22 cellular contexts compared by ENCODE assay signal in genomic region chr4:74018771-74019170, GRCh38. TPM values are rescaled to one million over a fixed set of nuclear protein-coding genes. Genes with fewer than 3 reads are reported as not detected.
DNase-seq lines count a peak whose midpoint lies in the region; ATAC-seq, FAIRE-seq and TF ChIP-seq lines count a peak whose summit lies in the region.
"Had no signal": no experiment of that assay in that cellular context is flagged by ENCODE, and none has a peak within 500 bp of the region (broad histone marks: within the 10 kb centered on the region; RNA-seq: fewer than 3 reads in every experiment).

No MANE protein-coding gene starts in this region.

- no peak overlapping the region for H3K9ac ChIP-seq in Loucy (ENCODE audit: low read depth, low read length, poor library complexity, severe bottlenecking)

- H3K27ac ChIP-seq in lower lobe of right lung = no peak overlapping the region
- H3K27ac ChIP-seq: right lobe of liver, transverse colon had no signal

- no peaks in the 10 kb centered on the region for H3K9me2 ChIP-seq in Loucy (replicated peaks; ENCODE audit: low read depth, low read length)

- no peaks in the 10 kb centered on the region for H4K20me1 ChIP-seq in Loucy (ENCODE audit: insufficient read depth, low read length, poor library complexity, severe bottlenecking)

- H3K4me3 Mint-ChIP-seq in Calu3 (ENCODE audit: low read depth, unreplicated experiment) (no peak overlapping the region), T-helper 17 cell (peak overlapping the region; percentile 10)
- no peak overlapping the region for H3K4me3 Mint-ChIP-seq in activated T-helper 17 cell treated with anti-CD3 and anti-CD28 coated beads, Interleukin-2, amount 50 U/mL, for 72 hours
- H3K4me3 Mint-ChIP-seq: activated naive CD4-positive, alpha-beta T cell treated with anti-CD3 and anti-CD28 coated beads, Interleukin-2, amount 10 ng/mL, durations not matched to agents 7 days and 5 days; effector memory CD8-positive, alpha-beta T cell had no signal

- peak overlapping the region; percentile 37 for H3K4me2 ChIP-seq in Loucy (ENCODE audit: low read depth, low read length, poor library complexity, severe bottlenecking)

- intact Hi-C loops in Calu3 (cut with micrococcal nuclease; ENCODE audit: unreplicated experiment) (no loop called here), lower lobe of right lung (cut with DNase I) (no loop called here)

- H3K36me3 Mint-ChIP-seq in Calu3 (ENCODE audit: insufficient read depth, unreplicated experiment) (peaks cover 6% of the 10 kb centered on the region), T-helper 17 cell (ENCODE audit: low read depth) (no peaks in the 10 kb centered on the region)
- no peaks in the 10 kb centered on the region for H3K36me3 Mint-ChIP-seq in activated T-helper 17 cell treated with anti-CD3 and anti-CD28 coated beads, Interleukin-2, amount 50 U/mL, for 72 hours (ENCODE audit: low read depth)
- H3K36me3 Mint-ChIP-seq: activated naive CD4-positive, alpha-beta T cell treated with anti-CD3 and anti-CD28 coated beads, Interleukin-2, amount 10 ng/mL, durations not matched to agents 7 days and 5 days had no signal

- H3K36me3 ChIP-seq in Loucy (ENCODE audit: insufficient read depth, low read length) (no peaks in the 10 kb centered on the region), lower lobe of right lung (no peaks in the 10 kb centered on the region)
- H3K36me3 ChIP-seq: right lobe of liver, transverse colon had no signal

- no peak for TF ChIP-seq CTCF in Calu3 (IDR thresholded peaks at IDR 0.05; ENCODE audit: unreplicated experiment)
- TF ChIP-seq CTCF in Loucy (conservative IDR thresholded peaks at IDR 0.05; ENCODE audit: low read length) = no peak
- TF ChIP-seq CTCF in lower lobe of right lung (IDR thresholded peaks at IDR 0.05) = no peak

- H3K4me1 Mint-ChIP-seq in Calu3 (ENCODE audit: low read depth, unreplicated experiment) = peaks cover 56% of the 10 kb centered on the region
- no peaks in the 10 kb centered on the region for H3K4me1 Mint-ChIP-seq in T-helper 17 cell
- H3K4me1 Mint-ChIP-seq in activated T-helper 17 cell treated with anti-CD3 and anti-CD28 coated beads, Interleukin-2, amount 50 U/mL, for 72 hours = no peaks in the 10 kb centered on the region

- ATAC-seq in T-helper 17 cell = no peak
- peak; percentile 62 to 71 for ATAC-seq in lower lobe of right lung
- no peak for ATAC-seq in activated T-helper 17 cell treated with anti-CD3 and anti-CD28 coated beads, Interleukin-2, amount 50 U/mL, for 72 hours (replicated peaks)
- ATAC-seq: effector memory CD8-positive, alpha-beta T cell had no signal

- H3K27ac Mint-ChIP-seq in Calu3 (ENCODE audit: unreplicated experiment) (peak overlapping the region; percentile 15), T-helper 17 cell (no peak overlapping the region)
- H3K27ac Mint-ChIP-seq in activated T-helper 17 cell treated with anti-CD3 and anti-CD28 coated beads, Interleukin-2, amount 50 U/mL, for 72 hours = no peak overlapping the region
- H3K27ac Mint-ChIP-seq: activated naive CD4-positive, alpha-beta T cell treated with anti-CD3 and anti-CD28 coated beads, Interleukin-2, amount 10 ng/mL, durations not matched to agents 7 days and 5 days had no signal

- FAIRE-seq in GM12892 (lab: Jason Lieb, UNC) = no peak

- H3K27me3 Mint-ChIP-seq in Calu3 (ENCODE audit: unreplicated experiment) (no peaks in the 10 kb centered on the region), T-helper 17 cell (peaks cover 6% of the 10 kb centered on the region)
- peaks cover 6% of the 10 kb centered on the region for H3K27me3 Mint-ChIP-seq in activated T-helper 17 cell treated with anti-CD3 and anti-CD28 coated beads, Interleukin-2, amount 50 U/mL, for 72 hours
- H3K27me3 Mint-ChIP-seq: activated naive CD4-positive, alpha-beta T cell treated with anti-CD3 and anti-CD28 coated beads, Interleukin-2, amount 10 ng/mL, durations not matched to agents 7 days and 5 days; effector memory CD8-positive, alpha-beta T cell had no signal

- H3K4me1 ChIP-seq in Loucy (ENCODE audit: insufficient read depth, low read length, poor library complexity, severe bottlenecking) = peaks cover 25% of the 10 kb centered on the region
- no peaks in the 10 kb centered on the region for H3K4me1 ChIP-seq in lower lobe of right lung
- H3K4me1 ChIP-seq: right lobe of liver had no signal

- H3K27me3 ChIP-seq in Loucy (ENCODE audit: insufficient read depth, low read length, poor library complexity, severe bottlenecking) (no peaks in the 10 kb centered on the region), lower lobe of right lung (ENCODE audit: low read depth) (no peaks in the 10 kb centered on the region)
- H3K27me3 ChIP-seq: right lobe of liver, transverse colon had no signal

- in situ Hi-C loops in ACHN (cut with HindIII; ENCODE audit: low pct_ligation_motif_present, low pct_unique_long_range_greater_than_20kb, low sequenced_read_pairs) = no loop called here

- TF ChIP-seq POLR2A in GM12892 (IDR thresholded peaks at IDR 0.05; ENCODE audit: low read depth, low read length) = no peak

- no TSS peak for BruUV-seq in Calu3 (replicated peaks; lab: Mats Ljungman, UMichigan)

- no peak overlapping the region for H3K4me3 ChIP-seq in Loucy (ENCODE audit: low read length, poor library complexity, severe bottlenecking)
- no peak overlapping the region for H3K4me3 ChIP-seq in lower lobe of right lung
- H3K4me3 ChIP-seq: right lobe of liver, transverse colon had no signal

- DNase-seq in Calu3 (no peak), T-helper 17 cell (no peak), lower lobe of right lung (peak; percentile 49), GM12892 (ENCODE audit: insufficient read length) (no peak), DMS53 treated with DMSO at 0.1 percent for 48 hours (lab: John Stamatoyannopoulos, UW; ENCODE audit: unreplicated experiment) (no peak), ACHN (no peak)
- DNase-seq: activated CD4-positive, alpha-beta T cell treated with anti-CD3 and anti-CD28 coated beads, Interleukin-2, amount 50 U/mL, for 1 hour; activated naive CD4-positive, alpha-beta T cell treated with anti-CD3 and anti-CD28 coated beads, Interleukin-2, amount 10 ng/mL, durations not matched to agents 7 days and 5 days; COR-L47; effector memory CD8-positive, alpha-beta T cell; NCI-H1436 treated with DMSO at 0.1 percent for 48 hours; NCI-H2171 treated with DMSO at 0.1 percent for 48 hours; NCI-H748 treated with DMSO at 0.1 percent for 48 hours; right lobe of liver; stimulated activated naive CD4-positive, alpha-beta T cell; transverse colon had no signal

- CTCF ChIA-PET in Calu3 (lab: Charles Lee) = interaction anchor here (1.4 kb wide), 1 partner anchor 20 kb away, joined by 3 read pairs; the partner anchor contains the start of gene CXCL5

- peak overlapping the region; percentile 64 for H2AFZ ChIP-seq in Loucy (ENCODE audit: low read length)

- no peaks in the 10 kb centered on the region for H3F3A ChIP-seq in Loucy (ENCODE audit: low read depth)

- peaks cover under 1% of the 10 kb centered on the region for H3K9me3 Mint-ChIP-seq in Calu3 (ENCODE audit: low read depth, unreplicated experiment)
- H3K9me3 Mint-ChIP-seq in activated T-helper 17 cell treated with anti-CD3 and anti-CD28 coated beads, Interleukin-2, amount 50 U/mL, for 72 hours = no peaks in the 10 kb centered on the region
- H3K9me3 Mint-ChIP-seq: activated naive CD4-positive, alpha-beta T cell treated with anti-CD3 and anti-CD28 coated beads, Interleukin-2, amount 10 ng/mL, durations not matched to agents 7 days and 5 days had no signal

- H3K79me2 ChIP-seq in Loucy (ENCODE audit: insufficient read depth, low read length) = no peaks in the 10 kb centered on the region

- H3K9me3 ChIP-seq in Loucy (ENCODE audit: insufficient read depth, low read depth, low read length) (no peaks in the 10 kb centered on the region), T-helper 17 cell (ENCODE audit: control insufficient read depth, low read length, poor library complexity, severe bottlenecking) (no peaks in the 10 kb centered on the region), lower lobe of right lung (no peaks in the 10 kb centered on the region)
- H3K9me3 ChIP-seq: right lobe of liver, transverse colon had no signal

RNA-seq across cellular contexts. Expression of gene CXCL3, which starts 19.7 kb away (rescaled TPM):
- total RNA-seq in Calu3 (2022) (80.8 and 153 TPM in 2 replicates), T-helper 17 cell (1 to 10 TPM; 1.3 to 1.5 TPM), lower lobe of right lung (12.1 TPM)
- total RNA-seq in activated T-helper 17 cell treated with anti-CD3 and anti-CD28 coated beads, Interleukin-2, amount 50 U/mL, for 72 hours = not detected
- not detected for polyA plus RNA-seq in GM12892 (2012; ENCODE audit: missing spikeins)

RNA-seq across cellular contexts. Expression of gene CXCL5, which starts 20.3 kb away (rescaled TPM):
- 1,110 and 1,906 TPM in 2 replicates for total RNA-seq in Calu3 (2022)
- 10 to 100 TPM in 1 of 2 donors, under 1 TPM in 1; 0.25 to 18.5 TPM for total RNA-seq in T-helper 17 cell
- 5.4 TPM for total RNA-seq in lower lobe of right lung
- not detected for total RNA-seq in activated T-helper 17 cell treated with anti-CD3 and anti-CD28 coated beads, Interleukin-2, amount 50 U/mL, for 72 hours
- not detected for polyA plus RNA-seq in GM12892 (2012; ENCODE audit: missing spikeins)
- total RNA-seq: chondrocyte, Daoy, lower leg skin had no signal

RNA-seq across cellular contexts. Expression of gene PPBP, which starts 30.8 kb away (rescaled TPM):
- total RNA-seq in Calu3 (2022) = not detected in 2 replicates
- total RNA-seq in T-helper 17 cell = 1,000 to 10,000 TPM in 1 of 2 donors, 10 to 100 TPM in 1; 58.0 to 1,001 TPM
- total RNA-seq in lower lobe of right lung = 9.7 TPM
- not detected for total RNA-seq in activated T-helper 17 cell treated with anti-CD3 and anti-CD28 coated beads, Interleukin-2, amount 50 U/mL, for 72 hours
- polyA plus RNA-seq in GM12892 (2012; ENCODE audit: missing spikeins) = not detected
- total RNA-seq: chondrocyte, Daoy, transverse colon had no signal

RNA-seq across cellular contexts. Expression of gene PF4, which starts 36.9 kb away (rescaled TPM):
- total RNA-seq in Calu3 (2022) = 0.93 and 1.3 TPM in 2 replicates
- total RNA-seq in T-helper 17 cell = 100 to 1,000 TPM in 1 of 2 donors, 10 to 100 TPM in 1; 13.2 to 265 TPM
- 5.0 TPM for total RNA-seq in lower lobe of right lung
- total RNA-seq in activated T-helper 17 cell treated with anti-CD3 and anti-CD28 coated beads, Interleukin-2, amount 50 U/mL, for 72 hours = not detected
- polyA plus RNA-seq in GM12892 (2012; ENCODE audit: missing spikeins) = not detected
- total RNA-seq: Daoy, lower leg skin, omental fat pad, transverse colon had no signal

Comparison
In these comparisons a context has a peak if more than half of its experiments do, and no peak if none do; other contexts are left out.
1. ATAC-seq: peak in lower lobe of right lung (2 of 2); none in T-helper 17 cell (single experiment) and activated T-helper 17 cell treated with anti-CD3 and anti-CD28 coated beads, Interleukin-2, amount 50 U/mL, for 72 hours (single experiment).
2. RNA of gene CXCL5, which starts 20.3 kb away (total RNA-seq): 1,110 to 1,906 TPM in Calu3; 0.25 to 18.5 TPM in T-helper 17 cell, 5.4 TPM in lower lobe of right lung (single experiment) and not detected in activated T-helper 17 cell treated with anti-CD3 and anti-CD28 coated beads, Interleukin-2, amount 50 U/mL, for 72 hours; every median in the first group is over 10 times any median in the second.